In the genomic region with DNA sequence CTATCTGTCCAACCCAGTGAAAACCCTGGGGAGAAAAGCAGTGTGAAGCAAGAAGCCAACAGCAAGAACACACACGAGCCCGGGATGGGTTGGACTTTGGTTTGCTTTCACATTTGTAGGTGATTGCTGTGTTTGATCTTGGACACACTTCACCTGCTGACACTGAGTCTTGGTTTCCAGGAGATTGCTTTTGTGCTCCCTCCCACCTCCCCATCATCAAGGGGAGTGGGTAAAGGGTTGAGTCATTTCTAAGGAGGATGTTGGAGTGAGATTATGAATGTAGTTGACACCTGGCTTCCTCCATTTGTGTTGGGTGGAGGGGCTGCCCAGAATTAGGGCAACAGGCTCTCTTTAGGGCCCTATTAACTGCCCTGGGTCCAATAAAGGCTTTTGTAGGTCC, we compare ENCODE assay signal across 22 cellular contexts. TPM values are rescaled to one million over a fixed set of nuclear protein-coding genes. Genes with fewer than 3 reads are reported as not detected.
DNase-seq lines count a peak whose midpoint lies in the region; ATAC-seq and FAIRE-seq lines count a peak whose summit lies in the region.
"Had no signal": no experiment of that assay in that cellular context is flagged by ENCODE, and none has a peak within 500 bp of the region (broad histone marks: within the 10 kb centered on the region; RNA-seq: fewer than 3 reads in every experiment).

No MANE protein-coding gene starts in this region.

- no peaks in the 10 kb centered on the region for H3K27me3 Mint-ChIP-seq in stimulated activated naive CD8-positive, alpha-beta T cell treated with anti-CD3 and anti-CD28 coated beads, Interleukin-15, amount 100 ng/mL, for 72 hours
- H3K27me3 Mint-ChIP-seq: CD4-positive, alpha-beta T cell; T-helper 17 cell had no signal

- no peak for DNase-seq in stimulated activated naive CD8-positive, alpha-beta T cell treated with anti-CD3 and anti-CD28 coated beads, Interleukin-15, amount 100 ng/mL, for 72 hours
- no peak for DNase-seq in stimulated activated naive CD8-positive, alpha-beta T cell treated with anti-CD3 and anti-CD28 coated beads, Interleukin-15, Interleukin-2, amounts not matched to agents 100 U/mL and 50 U/mL, for 24 hours
- DNase-seq in kidney glomerular epithelial cell (lab: John Stamatoyannopoulos, UW), result peak; percentile 55
- DNase-seq in DMS53 (lab: John Stamatoyannopoulos, UW), result no peak
- no peak for DNase-seq in frontal cortex (ENCODE audit: low spot score in 2 of 2)
- DNase-seq in stimulated activated CD8-positive, alpha-beta memory T cell treated with anti-CD3 and anti-CD28 coated beads, Interleukin-4, amount 100 ng/mL, for 48 hours, result no peak
- DNase-seq in H7, result no peak
- DNase-seq: activated effector memory CD4-positive, alpha-beta T cell treated with anti-CD3 and anti-CD28 coated beads, Interleukin-2, amount 50 U/mL, for 16 hours; CD4-positive, alpha-beta T cell; effector CD4-positive, alpha-beta T cell; KBM-7; lower lobe of right lung; MV-4-11; NCI-H2081; NCI-H510A treated with DMSO at 0.1 percent for 48 hours; OCI-M1; T-helper 17 cell had no signal

- H3K27me3 ChIP-seq in H7 (ENCODE audit: control insufficient read depth, insufficient read depth, low read length), result no peaks in the 10 kb centered on the region
- H3K27me3 ChIP-seq: ascending aorta, esophagus muscularis mucosa, SJSA1 had no signal

- no peak overlapping the region for H3K4me3 ChIP-seq in H7 (ENCODE audit: insufficient read depth, low read depth, low read length)
- H3K4me3 ChIP-seq: ascending aorta, esophagus muscularis mucosa, lower lobe of right lung, SJSA1 had no signal

- FAIRE-seq in frontal cortex (lab: Jason Lieb, UNC), result no peak

- no peaks in the 10 kb centered on the region for H3K36me3 ChIP-seq in H7 (replicated peaks; ENCODE audit: control insufficient read depth, insufficient read depth, low read length)
- H3K36me3 ChIP-seq: ascending aorta, esophagus muscularis mucosa, lower lobe of right lung, SJSA1 had no signal

- ATAC-seq in stimulated activated naive CD8-positive, alpha-beta T cell treated with anti-CD3 and anti-CD28 coated beads, Interleukin-15, amount 100 ng/mL, for 72 hours, result peak; percentile 50
- ATAC-seq in stimulated activated naive CD8-positive, alpha-beta T cell treated with anti-CD3 and anti-CD28 coated beads, Interleukin-15, Interleukin-2, amounts not matched to agents 100 U/mL and 50 U/mL, for 24 hours, result no peak
- peak; percentile 55 for ATAC-seq in HG02870 (IDR thresholded peaks at IDR 0.05; ENCODE audit: unreplicated experiment)
- ATAC-seq: lower lobe of right lung, sciatic nerve, T-helper 17 cell had no signal

- H3K4me1 Mint-ChIP-seq in stimulated activated naive CD8-positive, alpha-beta T cell treated with anti-CD3 and anti-CD28 coated beads, Interleukin-15, amount 100 ng/mL, for 72 hours, result peaks cover 7% of the 10 kb centered on the region
- H3K4me1 Mint-ChIP-seq: T-helper 17 cell had no signal

- H3K27ac Mint-ChIP-seq in stimulated activated naive CD8-positive, alpha-beta T cell treated with anti-CD3 and anti-CD28 coated beads, Interleukin-15, amount 100 ng/mL, for 72 hours, result no peak overlapping the region
- H3K27ac Mint-ChIP-seq: CD4-positive, alpha-beta T cell; T-helper 17 cell had no signal

- no peak overlapping the region for H3K4me3 Mint-ChIP-seq in stimulated activated naive CD8-positive, alpha-beta T cell treated with anti-CD3 and anti-CD28 coated beads, Interleukin-15, amount 100 ng/mL, for 72 hours
- H3K4me3 Mint-ChIP-seq: CD4-positive, alpha-beta T cell; T-helper 17 cell had no signal

- no peaks in the 10 kb centered on the region for H3K9me3 Mint-ChIP-seq in stimulated activated naive CD8-positive, alpha-beta T cell treated with anti-CD3 and anti-CD28 coated beads, Interleukin-15, amount 100 ng/mL, for 72 hours

RNA-seq across cellular contexts. Expression of a gene that starts 37.5 kb away (rescaled TPM):
- total RNA-seq in frontal cortex, result 1.2 TPM
- total RNA-seq in H7 (2014; rRNA removed; shearing (Covaris generic)), result 0.03 and 0.37 TPM in 2 replicates
- total RNA-seq: ascending aorta had no signal
